In genomic region chr14:22386924-22387775, GRCh38 we compare ENCODE assay signal across 1 cellular context.
TF ChIP-seq lines count a peak whose summit lies in the region.

No MANE protein-coding gene starts in this region.

TF ChIP-seq in GM12878, 131 proteins besides CTCF, POLR2A, EP300 and RAD21 (continued from another document):
- TF ChIP-seq E2F4 (IDR thresholded peaks at IDR 0.05; ENCODE audit: low read depth, low read length), result no peak
- TF ChIP-seq SMC3 (IDR thresholded peaks at IDR 0.05; ENCODE audit: borderline replicate concordance, low read length), result peak; percentile 90
- TF ChIP-seq REST (IDR thresholded peaks at IDR 0.05; ENCODE audit: low read depth, low read length), result no peak
- 0 out of 2 replicates have a peak, but pooled peaks have one; percentile 22 for TF ChIP-seq EED (IDR thresholded peaks at IDR 0.05; ENCODE audit: low read depth)
- TF ChIP-seq, protein P1, sequence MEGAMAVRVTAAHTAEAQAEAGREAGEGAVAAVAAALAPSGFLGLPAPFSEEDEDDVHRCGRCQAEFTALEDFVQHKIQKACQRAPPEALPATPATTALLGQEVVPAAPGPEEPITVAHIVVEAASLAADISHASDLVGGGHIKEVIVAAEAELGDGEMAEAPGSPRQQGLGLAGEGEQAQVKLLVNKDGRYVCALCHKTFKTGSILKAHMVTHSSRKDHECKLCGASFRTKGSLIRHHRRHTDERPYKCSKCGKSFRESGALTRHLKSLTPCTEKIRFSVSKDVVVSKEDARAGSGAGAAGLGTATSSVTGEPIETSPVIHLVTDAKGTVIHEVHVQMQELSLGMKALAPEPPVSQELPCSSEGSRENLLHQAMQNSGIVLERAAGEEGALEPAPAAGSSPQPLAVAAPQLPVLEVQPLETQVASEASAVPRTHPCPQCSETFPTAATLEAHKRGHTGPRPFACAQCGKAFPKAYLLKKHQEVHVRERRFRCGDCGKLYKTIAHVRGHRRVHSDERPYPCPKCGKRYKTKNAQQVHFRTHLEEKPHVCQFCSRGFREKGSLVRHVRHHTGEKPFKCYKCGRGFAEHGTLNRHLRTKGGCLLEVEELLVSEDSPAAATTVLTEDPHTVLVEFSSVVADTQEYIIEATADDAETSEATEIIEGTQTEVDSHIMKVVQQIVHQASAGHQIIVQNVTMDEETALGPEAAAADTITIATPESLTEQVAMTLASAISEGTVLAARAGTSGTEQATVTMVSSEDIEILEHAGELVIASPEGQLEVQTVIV (IDR thresholded peaks at IDR 0.05; ENCODE audit: borderline replicate concordance, partially characterized antibody), result no peak
- no peak for TF ChIP-seq EZH2 (IDR thresholded peaks at IDR 0.05; ENCODE audit: borderline replicate concordance, control insufficient read depth, low read depth, low read length)
- TF ChIP-seq CHD2 (IDR thresholded peaks at IDR 0.05; ENCODE audit: borderline replicate concordance, low read depth, low read length), result no peak
- no peak for TF ChIP-seq NR2F1 (conservative IDR thresholded peaks at IDR 0.05)
- no peak for TF ChIP-seq MYB (IDR thresholded peaks at IDR 0.05; ENCODE audit: borderline replicate concordance, low read depth, low read length)
- no peak for TF ChIP-seq SIX5 (IDR thresholded peaks at IDR 0.05; ENCODE audit: low read depth, low read length, severe bottlenecking)
- TF ChIP-seq BCLAF1 (IDR thresholded peaks at IDR 0.05), result no peak
- TF ChIP-seq NFYA (IDR thresholded peaks at IDR 0.05; ENCODE audit: borderline replicate concordance, low read depth, low read length), result no peak
- TF ChIP-seq ZBTB40 (IDR thresholded peaks at IDR 0.05; ENCODE audit: borderline replicate concordance), result no peak
- TF ChIP-seq ZZZ3 (IDR thresholded peaks at IDR 0.05; ENCODE audit: control insufficient read depth, insufficient read length, low read depth), result no peak
- TF ChIP-seq BRCA1 (IDR thresholded peaks at IDR 0.05; ENCODE audit: low read depth, low read length), result no peak
